9 cellular contexts compared by ENCODE assay signal in the genomic region with DNA sequence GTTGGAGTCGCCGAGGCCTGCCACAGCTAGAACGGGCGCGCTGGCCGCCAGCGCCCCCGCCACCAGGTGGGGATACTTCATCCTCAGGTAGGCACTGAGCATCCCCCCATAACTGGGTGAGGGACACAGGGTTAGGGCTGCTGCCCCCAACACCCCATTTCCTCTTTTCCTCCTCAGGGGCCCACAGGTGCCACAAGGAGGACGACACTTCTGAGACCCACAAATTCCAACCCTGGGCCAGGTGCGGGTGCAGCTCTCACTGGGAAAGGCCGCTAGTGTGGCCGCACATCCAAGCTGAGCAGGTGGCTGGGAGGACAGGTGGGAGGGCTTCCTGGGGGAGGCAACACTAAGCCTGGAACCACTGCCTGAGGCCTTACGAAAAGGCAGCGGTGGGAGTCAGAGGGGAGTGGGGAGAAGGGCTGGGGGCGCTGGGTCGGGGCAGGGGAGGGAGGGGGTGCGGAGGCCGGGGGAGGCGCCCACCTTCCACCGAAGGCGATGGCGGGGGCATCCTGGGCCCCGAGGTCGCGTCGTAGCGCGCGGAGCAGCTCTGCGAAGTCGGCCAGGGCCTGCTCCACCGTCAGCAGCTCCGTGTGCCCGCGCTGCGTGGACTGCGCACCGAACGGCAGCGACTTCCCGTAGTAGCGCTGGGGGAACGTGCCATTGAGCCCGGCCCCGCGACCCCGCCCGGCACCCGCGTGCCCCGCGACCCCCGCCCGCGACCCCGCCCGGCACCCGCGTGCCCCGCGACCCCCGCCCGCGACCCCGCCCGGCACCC. TPM values are rescaled to one million over a fixed set of nuclear protein-coding genes. Genes with fewer than 3 reads are reported as not detected.
DNase-seq lines count a peak whose midpoint lies in the region; ATAC-seq and TF ChIP-seq lines count a peak whose summit lies in the region.
"Had no signal": no experiment of that assay in that cellular context is flagged by ENCODE, and none has a peak within 500 bp of the region (broad histone marks: within the 10 kb centered on the region; RNA-seq: fewer than 3 reads in every experiment).

No MANE protein-coding gene starts in this region.

- no peaks in the 10 kb centered on the region for H3K4me1 ChIP-seq in ACC112 (ENCODE audit: control insufficient read depth, insufficient read depth, low read length, unreplicated experiment)

- H2AFZ ChIP-seq in ACC112 (ENCODE audit: low read length, unreplicated experiment) = no peak overlapping the region

- ATAC-seq in HG03108 (IDR thresholded peaks at IDR 0.05; ENCODE audit: unreplicated experiment) = no peak
- no peak for ATAC-seq in HG02798 (IDR thresholded peaks at IDR 0.05; ENCODE audit: poor library complexity, unreplicated experiment)

- no peaks in the 10 kb centered on the region for H3K27me3 ChIP-seq in ACC112 (ENCODE audit: insufficient read depth, low read length)

- H3K4me3 ChIP-seq in ACC112 (ENCODE audit: low read depth, low read length) = peak overlapping the region; percentile 53

- H3K36me3 ChIP-seq in ACC112 (ENCODE audit: insufficient read depth, low read length) = peaks cover 3% of the 10 kb centered on the region; the same call in 1 of the 2 replicates

- in situ Hi-C loops in GM13976 (cut with MboI; ENCODE audit: low sequenced_read_pairs, unreplicated experiment) = no loop called here

- peaks cover 7% of the 10 kb centered on the region for H3K4me1 Mint-ChIP-seq in activated naive CD4-positive, alpha-beta T cell treated with anti-CD3 and anti-CD28 coated beads for 36 hours (ENCODE audit: low read depth)

- no peaks in the 10 kb centered on the region for H3K27me3 Mint-ChIP-seq in activated naive CD4-positive, alpha-beta T cell treated with anti-CD3 and anti-CD28 coated beads for 36 hours (ENCODE audit: low read depth)

- H3K9me3 Mint-ChIP-seq in activated naive CD4-positive, alpha-beta T cell treated with anti-CD3 and anti-CD28 coated beads for 36 hours = no peaks in the 10 kb centered on the region

- no peak overlapping the region for H3K27ac ChIP-seq in ACC112 (ENCODE audit: low read depth, low read length)

- H3K36me3 Mint-ChIP-seq in activated naive CD4-positive, alpha-beta T cell treated with anti-CD3 and anti-CD28 coated beads for 36 hours (ENCODE audit: low read depth) = peaks cover 6% of the 10 kb centered on the region

- TF ChIP-seq CTCF in GM13976 (IDR thresholded peaks at IDR 0.05; ENCODE audit: borderline replicate concordance, control extremely low read depth, extremely low read depth, insufficient read depth, missing control alignments) = no peak

- CTCF ChIA-PET in activated naive CD4-positive, alpha-beta T cell treated with anti-CD3 and anti-CD28 coated beads for 36 hours (lab: Charles Lee) = interaction anchor here (1.3 kb wide), 1 partner anchor 67 kb away, joined by 3 read pairs; no protein-coding TSS in a partner anchor

- H3K27ac Mint-ChIP-seq in activated naive CD4-positive, alpha-beta T cell treated with anti-CD3 and anti-CD28 coated beads for 36 hours = no peak overlapping the region

- intact Hi-C loops in activated naive CD4-positive, alpha-beta T cell treated with anti-CD3 and anti-CD28 coated beads for 36 hours (cut with micrococcal nuclease) = loop anchor here (1.0 kb wide), 1 partner anchor 18 kb away; no protein-coding TSS in a partner anchor

- H3K79me2 ChIP-seq in ACC112 (ENCODE audit: control insufficient read depth, insufficient read depth, low read length, unreplicated experiment) = peaks cover 5% of the 10 kb centered on the region

- peak overlapping the region; percentile 73 for H3K4me3 Mint-ChIP-seq in activated naive CD4-positive, alpha-beta T cell treated with anti-CD3 and anti-CD28 coated beads for 36 hours

- DNase-seq in GM13976 (ENCODE audit: low spot score) (peak; percentile 76), left kidney (ENCODE audit: low read depth, low spot score) (peak; percentile 28), HuH-7 (ENCODE audit: low spot score) (no peak), COR-L47 (lab: John Stamatoyannopoulos, UW) (no peak)
- DNase-seq in activated naive CD4-positive, alpha-beta T cell treated with anti-CD3 and anti-CD28 coated beads for 36 hours = no peak
- DNase-seq: NCI-H526 treated with DMSO at 0.1 percent for 48 hours had no signal

RNA-seq across cellular contexts. Expression of gene DPP7, which starts 1.0 kb away (rescaled TPM):
- 100 to 1,000 TPM; 162 to 167 TPM for total RNA-seq in activated naive CD4-positive, alpha-beta T cell treated with anti-CD3 and anti-CD28 coated beads for 36 hours

RNA-seq across cellular contexts. Expression of gene GRIN1, which starts 25.4 kb away (rescaled TPM):
- under 1 TPM in 1 of 2 experiments, not detected in 1; 0.35 TPM for total RNA-seq in activated naive CD4-positive, alpha-beta T cell treated with anti-CD3 and anti-CD28 coated beads for 36 hours

RNA-seq across cellular contexts. Expression of gene MAN1B1, which starts 26.8 kb away (rescaled TPM):
- 10 to 100 TPM; 18.7 to 18.9 TPM for total RNA-seq in activated naive CD4-positive, alpha-beta T cell treated with anti-CD3 and anti-CD28 coated beads for 36 hours

RNA-seq across cellular contexts. Expression of gene UAP1L1, which starts 36.3 kb away (rescaled TPM):
- 1 to 10 TPM; 2.6 to 3.4 TPM for total RNA-seq in activated naive CD4-positive, alpha-beta T cell treated with anti-CD3 and anti-CD28 coated beads for 36 hours

RNA-seq across cellular contexts. Expression of gene SAPCD2, which starts 43.2 kb away (rescaled TPM):
- 1 to 10 TPM; 3.8 to 3.9 TPM for total RNA-seq in activated naive CD4-positive, alpha-beta T cell treated with anti-CD3 and anti-CD28 coated beads for 36 hours

Comparison
In these comparisons a context has a peak if more than half of its experiments do, and no peak if none do; other contexts are left out.
1. DNase-seq: peak in GM13976 (single experiment) and left kidney (single experiment); none in activated naive CD4-positive, alpha-beta T cell treated with anti-CD3 and anti-CD28 coated beads for 36 hours (single experiment), HuH-7 (single experiment) and COR-L47 (single experiment).